In the genomic region with DNA sequence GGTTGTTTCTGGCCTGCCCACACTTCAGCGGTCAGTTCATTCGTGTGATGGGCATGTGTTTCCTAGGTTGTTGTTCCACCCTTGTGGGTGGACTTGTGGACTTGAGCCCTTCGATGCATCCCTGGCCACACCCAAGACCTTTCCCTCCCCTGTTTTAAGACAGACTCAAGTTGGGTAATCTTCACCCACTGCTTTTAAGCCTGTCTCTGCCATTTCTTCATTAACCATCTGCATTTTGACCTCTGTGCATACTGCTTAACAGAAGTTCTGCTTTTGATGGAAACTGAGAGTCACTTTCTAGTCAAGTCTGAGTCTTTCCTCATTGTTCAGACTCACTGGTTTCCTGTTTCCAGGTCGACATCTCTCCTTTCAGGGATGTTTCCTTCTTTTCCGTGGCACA, we compare ENCODE assay signal across 28 cellular contexts.
A peak's percentile ranks its signal among the peaks of the same experiment; 100 is the strongest.
DNase-seq lines count a peak whose midpoint lies in the region; ATAC-seq, FAIRE-seq and TF ChIP-seq lines count a peak whose summit lies in the region.
"Had no signal": no experiment of that assay in that cellular context is flagged by ENCODE, and none has a peak within 500 bp of the region (broad histone marks: within the 10 kb centered on the region; RNA-seq: fewer than 3 reads in every experiment).

No MANE protein-coding gene starts in this region.

- no peaks in the 10 kb centered on the region for H4K20me1 ChIP-seq in GM12878 (ENCODE audit: control insufficient read depth, insufficient read depth)

- H3K79me2 ChIP-seq in GM12878 (ENCODE audit: control insufficient read depth, insufficient read depth, low read length): no peaks in the 10 kb centered on the region

- H3K27ac ChIP-seq in GM12878 (ENCODE audit: control insufficient read depth, insufficient read depth): no peak overlapping the region
- H3K27ac ChIP-seq: dorsolateral prefrontal cortex, RWPE1, thoracic aorta had no signal

- FAIRE-seq in GM12878 (lab: Jason Lieb, UNC) (no peak), HTR-8/SVneo (lab: Jason Lieb, UNC) (no peak)
- FAIRE-seq: astrocyte, K562 had no signal

- no peaks in the 10 kb centered on the region for H3K4me1 ChIP-seq in GM12878 (ENCODE audit: control insufficient read depth, insufficient read depth, low read length)

- in situ Hi-C loops in GM12878 (cut with MboI): no loop called here
- in situ Hi-C loops in GM13977 (cut with MboI; ENCODE audit: low pct_unique_long_range_greater_than_20kb, low sequenced_read_pairs, unreplicated experiment): no loop called here

- intact Hi-C loops in GM12878 (cut with micrococcal nuclease; ENCODE audit: unreplicated experiment): no loop called here

- no peaks in the 10 kb centered on the region for H3K9me3 ChIP-seq in GM12878 (replicated peaks; ENCODE audit: control insufficient read depth, insufficient read depth, low read length)
- H3K9me3 ChIP-seq: MG63, SK-N-SH, thoracic aorta had no signal

- no peak for TF ChIP-seq RAD21 in GM12878 (IDR thresholded peaks at IDR 0.05; ENCODE audit: insufficient read depth, low read depth, low read length)

- H3K36me3 ChIP-seq in GM12878 (ENCODE audit: control insufficient read depth in 2 of 2, insufficient read depth in 2 of 2, low read length in 1 of 2): no peaks in the 10 kb centered on the region; a peak in 1 of 4 replicates

- no peak for TF ChIP-seq POLR2A in GM12878 (IDR thresholded peaks at IDR 0.05; ENCODE audit: low read depth, low read length)

- POLR2A ChIA-PET in GM12878 (lab: Charles Lee): no interaction called here

- WGBS in GM12878 (ENCODE audit: insufficient coverage, insufficient replicate concordance, low lambda C conversion rate, missing lambda C conversion rate): 54% methylated on average over 5 of the region's 5 CpGs

- ATAC-seq in GM19463 (IDR thresholded peaks at IDR 0.05; ENCODE audit: unreplicated experiment): peak; percentile 39
- ATAC-seq in GM12878: peak; percentile 54
- no peak for ATAC-seq in GM19455 (IDR thresholded peaks at IDR 0.05; ENCODE audit: unreplicated experiment)
- ATAC-seq: K562; naive thymus-derived CD8-positive, alpha-beta T cell had no signal

- no peak overlapping the region for H3K4me2 ChIP-seq in GM12878 (ENCODE audit: control insufficient read depth, insufficient read depth)
- H3K4me2 ChIP-seq: SK-N-SH had no signal

- H3K27me3 ChIP-seq in GM12878 (replicated peaks in 1 of 2; ENCODE audit: control insufficient read depth in 2 of 2, insufficient read depth in 2 of 2, low read length in 1 of 2): no peaks in the 10 kb centered on the region
- H3K27me3 ChIP-seq: dorsolateral prefrontal cortex, MG63 had no signal

- TF ChIP-seq CTCF in GM12878 (IDR thresholded peaks at IDR 0.05 in 2 of 3, conservative IDR thresholded peaks at IDR 0.05 in 1 of 3; ENCODE audit: control insufficient read depth in 2 of 3, extremely low read depth in 1 of 3, insufficient read depth in 1 of 3, low read depth in 3 of 3, low read length in 3 of 3) (no peak), GM13977 (IDR thresholded peaks at IDR 0.05; ENCODE audit: extremely low read depth, insufficient read depth, missing control alignments) (no peak)

- CTCF ChIA-PET in GM12878 (lab: Yijun Ruan, JAX): interaction anchor here (0.5 kb wide), 1 partner anchor 338 kb away, joined by 3 read pairs; no protein-coding TSS in a partner anchor

- no peak overlapping the region for H3K9ac ChIP-seq in GM12878 (ENCODE audit: control insufficient read depth, insufficient read depth, low read length)
- H3K9ac ChIP-seq: SK-N-SH had no signal

- TF ChIP-seq EP300 in GM12878 (IDR thresholded peaks at IDR 0.05; ENCODE audit: borderline replicate concordance in 1 of 2, control insufficient read depth in 1 of 2, low read depth in 2 of 2, low read length in 2 of 2): no peak

- RAD21 ChIA-PET in GM12878 (lab: Charles Lee; ENCODE audit: unreplicated experiment): no interaction called here

- no peak overlapping the region for H3K4me3 ChIP-seq in GM12878
- H3K4me3 ChIP-seq: dorsolateral prefrontal cortex, K562, MG63, skin epidermis, thoracic aorta had no signal

- SMC1A ChIA-PET in GM12878 (lab: Charles Lee; ENCODE audit: uncharacterized antibody, unreplicated experiment): no interaction called here

- no TSS peak for BruUV-seq in GM12878 (replicated peaks; lab: Mats Ljungman, UMichigan)

- H2AFZ ChIP-seq in GM12878 (ENCODE audit: control insufficient read depth, low read depth, low read length): no peak overlapping the region

- DNase-seq in NOMO-1 (lab: John Stamatoyannopoulos, UW; ENCODE audit: unreplicated experiment in 2 of 2): peak; percentile 86 to 98
- DNase-seq in GM12878 (ENCODE audit: low read depth, low spot score): peak; percentile 3
- peak; percentile 25 for DNase-seq in renal cortical epithelial cell (ENCODE audit: low read depth)
- no peak for DNase-seq in ureter (ENCODE audit: low spot score)
- no peak for DNase-seq in HTR-8/SVneo (ENCODE audit: insufficient read length, low spot score)
- no peak for DNase-seq in GM13977 (ENCODE audit: low spot score)
- DNase-seq: activated CD4-positive, alpha-beta T cell treated with anti-CD3 and anti-CD28 coated beads, Interleukin-2, amount 50 U/mL, for 4 hours; activated CD4-positive, CD25-positive, alpha-beta regulatory T cell; activated naive CD8-positive, alpha-beta T cell treated with anti-CD3 and anti-CD28 coated beads, Interleukin-2, amount 10 ng/mL, durations not matched to agents 7 days and 5 days; CD4-positive, alpha-beta T cell; central memory CD4-positive, alpha-beta T cell; DMS 273 treated with DMSO at 0.1 percent for 48 hours; dorsolateral prefrontal cortex; head of caudate nucleus; MG63; naive thymus-derived CD8-positive, alpha-beta T cell; NCI-H510A treated with DMSO at 0.1 percent for 48 hours; occipital lobe; SK-N-SH; stimulated activated CD4-positive, alpha-beta T cell treated with anti-CD3 and anti-CD28 coated beads, Interleukin-1b, Interleukin-23, amount 100 ng/mL, for 48 hours; T1000 had no signal

TF ChIP-seq in GM12878, 131 proteins besides CTCF, POLR2A, EP300 and RAD21:
- no peak for TF ChIP-seq EZH2 (IDR thresholded peaks at IDR 0.05; ENCODE audit: borderline replicate concordance, control insufficient read depth, low read depth, low read length)
- no peak for TF ChIP-seq ESRRA (IDR thresholded peaks at IDR 0.05; ENCODE audit: low read length)
- TF ChIP-seq CREM (IDR thresholded peaks at IDR 0.05; ENCODE audit: low read depth): no peak
- no peak for TF ChIP-seq ZZZ3 (IDR thresholded peaks at IDR 0.05; ENCODE audit: control insufficient read depth, insufficient read length, low read depth)
- TF ChIP-seq, protein P1, sequence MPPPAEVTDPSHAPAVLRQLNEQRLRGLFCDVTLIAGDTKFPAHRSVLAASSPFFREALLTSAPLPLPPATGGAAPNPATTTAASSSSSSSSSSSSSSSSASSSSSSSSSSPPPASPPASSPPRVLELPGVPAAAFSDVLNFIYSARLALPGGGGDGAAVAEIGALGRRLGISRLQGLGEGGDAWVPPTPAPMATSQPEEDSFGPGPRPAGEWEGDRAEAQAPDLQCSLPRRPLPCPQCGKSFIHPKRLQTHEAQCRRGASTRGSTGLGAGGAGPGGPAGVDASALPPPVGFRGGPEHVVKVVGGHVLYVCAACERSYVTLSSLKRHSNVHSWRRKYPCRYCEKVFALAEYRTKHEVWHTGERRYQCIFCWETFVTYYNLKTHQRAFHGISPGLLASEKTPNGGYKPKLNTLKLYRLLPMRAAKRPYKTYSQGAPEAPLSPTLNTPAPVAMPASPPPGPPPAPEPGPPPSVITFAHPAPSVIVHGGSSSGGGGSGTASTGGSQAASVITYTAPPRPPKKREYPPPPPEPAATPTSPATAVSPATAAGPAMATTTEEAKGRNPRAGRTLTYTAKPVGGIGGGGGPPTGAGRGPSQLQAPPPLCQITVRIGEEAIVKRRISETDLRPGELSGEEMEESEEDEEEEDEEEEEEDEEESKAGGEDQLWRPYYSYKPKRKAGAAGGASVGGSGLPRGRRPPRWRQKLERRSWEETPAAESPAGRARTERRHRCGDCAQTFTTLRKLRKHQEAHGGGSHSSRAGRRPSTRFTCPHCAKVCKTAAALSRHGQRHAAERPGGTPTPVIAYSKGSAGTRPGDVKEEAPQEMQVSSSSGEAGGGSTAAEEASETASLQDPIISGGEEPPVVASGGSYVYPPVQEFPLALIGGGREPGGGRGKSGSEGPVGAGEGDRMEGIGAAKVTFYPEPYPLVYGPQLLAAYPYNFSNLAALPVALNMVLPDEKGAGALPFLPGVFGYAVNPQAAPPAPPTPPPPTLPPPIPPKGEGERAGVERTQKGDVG (CRISPR knock-in tag; IDR thresholded peaks at IDR 0.05): no peak
- no peak for TF ChIP-seq ETV6 (conservative IDR thresholded peaks at IDR 0.05 in 1 of 2, IDR thresholded peaks at IDR 0.05 in 1 of 2; ENCODE audit: borderline replicate concordance in 1 of 2, low read depth in 1 of 2)
- TF ChIP-seq ZNF217 (IDR thresholded peaks at IDR 0.05): no peak

Comparison
In these comparisons a context has a peak if more than half of its experiments do, and no peak if none do; other contexts are left out.
1. DNase-seq: peak in NOMO-1 (2 of 2), GM12878 (single experiment) and renal cortical epithelial cell (single experiment); none in ureter (single experiment), HTR-8/SVneo (single experiment) and GM13977 (single experiment).